ENCODE assay signal across 8 cellular contexts in genomic region chr6:28865551-28866341, GRCh38. TPM values are rescaled to one million over a fixed set of nuclear protein-coding genes. Genes with fewer than 3 reads are reported as not detected.
A peak's percentile ranks its signal among the peaks of the same experiment; 100 is the strongest.
DNase-seq lines count a peak whose midpoint lies in the region; ATAC-seq, FAIRE-seq and TF ChIP-seq lines count a peak whose summit lies in the region.
"Not testable (repeated sequence)": the region's sequence is repeated elsewhere in the genome, so short reads cannot be mapped to it uniquely, and the experiment has no call there.

No MANE protein-coding gene starts in this region.

- H3K4me3 Mint-ChIP-seq in activated T-cell treated with anti-CD3 and anti-CD28 coated beads, Interleukin-2, amount 50 U/mL, for 4 hours, result peak overlapping the region; percentile 84
- peak overlapping the region; percentile 86 to 87 for H3K4me3 Mint-ChIP-seq in effector memory CD8-positive, alpha-beta T cell

- ATAC-seq in A549 (peak in 1 of 2 experiments; percentile 30; a peak in 3 of 6 replicates), GM19395 (IDR thresholded peaks at IDR 0.05; ENCODE audit: unreplicated experiment) (peak; percentile 12)
- peak; percentile 51 for ATAC-seq in activated T-cell treated with anti-CD3 and anti-CD28 coated beads, Interleukin-2, amount 50 U/mL, for 4 hours
- peak; percentile 31 for ATAC-seq in effector memory CD8-positive, alpha-beta T cell (replicated peaks)

- not testable (repeated sequence) for H3K9me3 ChIP-seq in A549; SK-N-MC (ENCODE audit: low read depth, low read length)

- peak in 1 of 2 experiments; percentile 94 for DNase-seq in A549 (ENCODE audit: low read depth in 1 of 2, low spot score in 1 of 2)
- DNase-seq in NCI-H146 (lab: John Stamatoyannopoulos, UW), result peak; percentile 83
- DNase-seq in SK-N-MC (ENCODE audit: low read depth, low spot score), result not testable (repeated sequence)
- DNase-seq in activated T-cell treated with anti-CD3 and anti-CD28 coated beads, Interleukin-2, amount 50 U/mL, for 4 hours, result peak; percentile 27
- peak; percentile 56 to 61 (median 58) for DNase-seq in effector memory CD8-positive, alpha-beta T cell
- DNase-seq in lung microvascular endothelial cell (ENCODE audit: low read depth in 2 of 2), result peak; percentile 12 to 57
- peak; percentile 63 to 65 for DNase-seq in stimulated activated CD4-positive, alpha-beta T cell treated with anti-CD3 and anti-CD28 coated beads, Interleukin-15, amount 100 ng/mL, for 48 hours (ENCODE audit: low read depth in 2 of 2)

- FAIRE-seq in A549 (lab: Jason Lieb, UNC), result not testable (repeated sequence)

- H3K9ac ChIP-seq in SK-N-MC (ENCODE audit: insufficient read length), result not testable (repeated sequence)

- not testable (repeated sequence) for TF ChIP-seq CTCF in A549 (IDR thresholded peaks at IDR 0.05)

- TF ChIP-seq RAD21 in A549 (conservative IDR thresholded peaks at IDR 0.05 in 1 of 2, IDR thresholded peaks at IDR 0.05 in 1 of 2), result not testable (repeated sequence)

- CTCF ChIA-PET in A549 (lab: Yijun Ruan, JAX), result interaction anchor here (0.6 to 8.3 kb wide), 5 partner anchors 11 to 83 kb away, joined by 3 to 83 read pairs (median 3); no protein-coding TSS in a partner anchor

- not testable (repeated sequence) for H3K4me1 ChIP-seq in A549

- H3K27ac ChIP-seq in A549, result peak overlapping the region; percentile 93 to 99
- peak overlapping the region; percentile 75 for H3K27ac ChIP-seq in SK-N-MC

- peak overlapping the region; percentile 61; the same call in 2 of the 3 replicates for H3K4me2 ChIP-seq in A549

- not testable (repeated sequence) for TF ChIP-seq EP300 in A549 (IDR thresholded peaks at IDR 0.05)

- not testable (repeated sequence) for H3K36me3 ChIP-seq in SK-N-MC (ENCODE audit: insufficient read depth, low read length)

- H3K4me3 ChIP-seq in A549 (peak overlapping the region; percentile 61), SK-N-MC (peak overlapping the region; percentile 88)

- POLR2A ChIA-PET in A549 (lab: Yijun Ruan, JAX), result interaction anchor here (0.6 to 4.7 kb wide), 16 partner anchors 9 to 1719 kb away, joined by 3 to 38 read pairs (median 4); partner anchors contain the start of gene TRIM27

- H3K27ac Mint-ChIP-seq in effector memory CD8-positive, alpha-beta T cell, result peak overlapping the region; percentile 87 to 88

- 37% methylated on average over 22 of the region's 23 CpGs for WGBS in A549 (ENCODE audit: missing lambda C conversion rate)

- H3K9me3 Mint-ChIP-seq in activated T-cell treated with anti-CD3 and anti-CD28 coated beads, Interleukin-2, amount 50 U/mL, for 4 hours, result peaks cover 13% of the 10 kb centered on the region
- not testable (repeated sequence) for H3K9me3 Mint-ChIP-seq in effector memory CD8-positive, alpha-beta T cell

- H3K27me3 Mint-ChIP-seq in activated T-cell treated with anti-CD3 and anti-CD28 coated beads, Interleukin-2, amount 50 U/mL, for 4 hours (ENCODE audit: low read depth); effector memory CD8-positive, alpha-beta T cell: not testable (repeated sequence)

- TF ChIP-seq POLR2A in A549 (IDR thresholded peaks at IDR 0.05; ENCODE audit: low read length), result peak; percentile 81

- H3K4me1 Mint-ChIP-seq in activated T-cell treated with anti-CD3 and anti-CD28 coated beads, Interleukin-2, amount 50 U/mL, for 4 hours (ENCODE audit: low read depth), result peaks cover 34% of the 10 kb centered on the region
- H3K4me1 Mint-ChIP-seq in effector memory CD8-positive, alpha-beta T cell (ENCODE audit: low read depth in 2 of 2), result peaks cover 26 to 32% of the 10 kb centered on the region in 2 donors

- H3K36me3 Mint-ChIP-seq in activated T-cell treated with anti-CD3 and anti-CD28 coated beads, Interleukin-2, amount 50 U/mL, for 4 hours (ENCODE audit: insufficient read depth), result not testable (repeated sequence)
- H3K36me3 Mint-ChIP-seq in effector memory CD8-positive, alpha-beta T cell (ENCODE audit: insufficient read depth), result peaks cover 51% of the 10 kb centered on the region

TF ChIP-seq in A549, 52 proteins besides CTCF, POLR2A, EP300 and RAD21:
- TF ChIP-seq JUN (IDR thresholded peaks at IDR 0.05) (peak; percentile 66 to 78; a peak in 3 of 5 replicates), MAFK (IDR thresholded peaks at IDR 0.05; ENCODE audit: partially characterized antibody) (peak; percentile 67), RFX5 (IDR thresholded peaks at IDR 0.05) (peak; percentile 60; the same call in 1 of the 2 replicates)
- TF ChIP-seq, protein P1, sequence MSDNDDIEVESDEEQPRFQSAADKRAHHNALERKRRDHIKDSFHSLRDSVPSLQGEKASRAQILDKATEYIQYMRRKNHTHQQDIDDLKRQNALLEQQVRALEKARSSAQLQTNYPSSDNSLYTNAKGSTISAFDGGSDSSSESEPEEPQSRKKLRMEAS (IDR thresholded peaks at IDR 0.05), result peak; percentile 59
TF ChIP-seq in A549: peak in this region for 4; not testable (repeated sequence) for 48.

RNA-seq across cellular contexts. Expression of gene TRIM27, which starts 58.0 kb away (rescaled TPM):
- polyA plus RNA-seq in A549 (2011; rRNA removed), result 50.1 and 51.4 TPM in 2 replicates
- polyA plus RNA-seq in A549 (2012; cell fraction: cytosol; rRNA removed), result 19.2 and 26.4 TPM in 2 replicates
- 36.0 and 41.4 TPM in 2 replicates for polyA plus RNA-seq in A549 (2012; cell fraction: nucleus; rRNA removed)
- 26.3 to 28.5 TPM (median 27.8 TPM) in 3 replicates for polyA plus RNA-seq in A549 (2017; fragmentation: RNase III; extraction: RNeasy Plus Mini Kit Qiagen cat#74134 plus additional on column Dnase treatment)
- 52.0 and 69.6 TPM in 2 replicates for polyA minus RNA-seq in A549 (2011; rRNA and poly(A)+ RNA removed)
- total RNA-seq in activated T-cell treated with anti-CD3 and anti-CD28 coated beads, Interleukin-2, amount 50 U/mL, for 4 hours, result 10 to 100 TPM; 54.7 to 64.4 (median 58.4) TPM
- total RNA-seq in lung microvascular endothelial cell, result 40.8 and 58.5 TPM in 2 replicates
